Comparison of ENCODE assay signal across 8 cellular contexts in the genomic region with DNA sequence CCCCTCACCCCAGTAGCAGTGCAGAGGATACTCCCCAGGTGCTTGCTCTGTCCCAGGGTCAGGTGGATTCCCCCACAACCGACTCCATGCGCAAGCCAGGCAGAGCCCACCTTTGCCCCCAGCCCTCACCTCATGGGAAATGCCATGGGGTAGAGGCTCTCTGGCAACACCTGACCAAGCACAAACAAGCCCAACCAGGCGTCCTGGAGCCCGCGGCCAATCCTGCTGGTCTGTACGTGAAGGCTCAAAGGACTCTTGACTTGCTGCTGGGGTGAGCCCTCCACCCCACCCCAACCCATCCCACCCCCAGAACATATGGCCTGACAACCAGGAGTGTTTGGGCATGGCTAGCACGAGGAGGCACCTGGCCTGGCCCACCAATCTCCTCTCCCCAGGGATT. TPM values are rescaled to one million over a fixed set of nuclear protein-coding genes. Genes with fewer than 3 reads are reported as not detected.
DNase-seq lines count a peak whose midpoint lies in the region; TF ChIP-seq lines count a peak whose summit lies in the region.

No MANE protein-coding gene starts in this region.

- H3K4me3 ChIP-seq in OCI-LY7 (ENCODE audit: low read depth, low read length, poor library complexity, severe bottlenecking): peak overlapping the region; percentile 69
- H3K4me3 ChIP-seq in effector memory CD4-positive, alpha-beta T cell (ENCODE audit: insufficient read depth, low read depth, low read length, poor library complexity, severe bottlenecking): peak overlapping the region; percentile 72
- H3K4me3 ChIP-seq in trophoblast cell (ENCODE audit: low read depth, low read length): no peak overlapping the region

- TF ChIP-seq CTCF in Calu3 (IDR thresholded peaks at IDR 0.05; ENCODE audit: unreplicated experiment) (no peak), OCI-LY7 (conservative IDR thresholded peaks at IDR 0.05; ENCODE audit: low read length) (no peak)

- intact Hi-C loops in Calu3 (cut with micrococcal nuclease; ENCODE audit: unreplicated experiment): no loop called here
- intact Hi-C loops in OCI-LY7 (cut with micrococcal nuclease; ENCODE audit: unreplicated experiment): loop anchor here (1.0 kb wide), 1 partner anchor 27 kb away; no protein-coding TSS in a partner anchor

- WGBS in trophoblast cell (ENCODE audit: extremely low coverage, insufficient coverage, insufficient read length): no CpG with 5 or more reads among the region's 7 CpGs

- H3K9me3 ChIP-seq in OCI-LY7 (ENCODE audit: low read length) (no peaks in the 10 kb centered on the region), trophoblast cell (ENCODE audit: insufficient read depth, low read depth, low read length) (peaks cover 4% of the 10 kb centered on the region)
- H3K9me3 ChIP-seq in effector memory CD4-positive, alpha-beta T cell (ENCODE audit: control insufficient read depth, low read length): no peaks in the 10 kb centered on the region

- H3K9ac ChIP-seq in trophoblast cell (ENCODE audit: low read length): no peak overlapping the region

- no peak overlapping the region for H4K8ac ChIP-seq in trophoblast cell (ENCODE audit: low read depth, low read length)

- H3K4ac ChIP-seq in trophoblast cell (ENCODE audit: low read depth, low read length): no peak overlapping the region

- no peak overlapping the region for H3K14ac ChIP-seq in trophoblast cell (ENCODE audit: low read length)

- H3K79me1 ChIP-seq in trophoblast cell (ENCODE audit: low read length): peaks cover 15% of the 10 kb centered on the region

- CTCF ChIA-PET in Calu3 (lab: Charles Lee): interaction anchor here (0.6 to 2.0 kb wide), 5 partner anchors 21 to 117 kb away, joined by 3 to 19 read pairs (median 5); partner anchors contain the start of gene PEF1
- CTCF ChIA-PET in OCI-LY7 (lab: Charles Lee; ENCODE audit: unreplicated experiment): interaction anchor here (0.6 to 1.0 kb wide), 2 partner anchors 26 to 98 kb away, joined by 4 to 13 read pairs; no protein-coding TSS in a partner anchor

- peaks cover 24% of the 10 kb centered on the region for H3K36me3 Mint-ChIP-seq in Calu3 (ENCODE audit: insufficient read depth, unreplicated experiment)

- peaks cover 63% of the 10 kb centered on the region for H3K27me3 Mint-ChIP-seq in Calu3 (ENCODE audit: unreplicated experiment)

- BruUV-seq in Calu3 (replicated peaks; lab: Mats Ljungman, UMichigan) (no TSS peak), OCI-LY7 (replicated peaks; lab: Mats Ljungman, UMichigan) (no TSS peak)

- H3K4me1 ChIP-seq in OCI-LY7 (ENCODE audit: insufficient read depth, low read length, poor library complexity, severe bottlenecking): peaks cover 55% of the 10 kb centered on the region
- H3K4me1 ChIP-seq in effector memory CD4-positive, alpha-beta T cell (ENCODE audit: control insufficient read depth, insufficient read depth, low read length, poor library complexity, severe bottlenecking): peaks cover 39% of the 10 kb centered on the region
- H3K4me1 ChIP-seq in trophoblast cell (ENCODE audit: control insufficient read depth in 1 of 2, insufficient read depth in 2 of 2, low read length in 2 of 2): peaks cover 22 to 32% of the 10 kb centered on the region in 2 experiments

- POLR2A ChIA-PET in OCI-LY7 (lab: Charles Lee): interaction anchor here (0.5 kb wide), 1 partner anchor 27 kb away, joined by 3 read pairs; no protein-coding TSS in a partner anchor

- H2AFZ ChIP-seq in OCI-LY7 (ENCODE audit: low read length) (no peak overlapping the region), trophoblast cell (ENCODE audit: insufficient read depth, low read length, poor library complexity) (no peak overlapping the region)

- H4K91ac ChIP-seq in trophoblast cell (ENCODE audit: low read depth, low read length): no peak overlapping the region

- no peaks in the 10 kb centered on the region for H3K9me2 ChIP-seq in OCI-LY7 (ENCODE audit: insufficient read depth, low read length)

- H3K27ac ChIP-seq in OCI-LY7 (ENCODE audit: low read depth, low read length, poor library complexity, severe bottlenecking): no peak overlapping the region
- H3K27ac ChIP-seq in effector memory CD4-positive, alpha-beta T cell (ENCODE audit: insufficient read depth, low read length, poor library complexity, severe bottlenecking): no peak overlapping the region
- H3K27ac ChIP-seq in trophoblast cell (ENCODE audit: low read depth, low read length): no peak overlapping the region

- H3K4me2 ChIP-seq in OCI-LY7 (ENCODE audit: low read length) (peak overlapping the region; percentile 99), trophoblast cell (ENCODE audit: low read length) (peak overlapping the region; percentile 83)

- H3K27ac Mint-ChIP-seq in Calu3 (ENCODE audit: unreplicated experiment): no peak overlapping the region

- peak overlapping the region; percentile 30 for H3K18ac ChIP-seq in trophoblast cell (ENCODE audit: low read length)

- no peaks in the 10 kb centered on the region for H3K79me2 ChIP-seq in OCI-LY7 (ENCODE audit: insufficient read depth, low read depth, low read length)
- H3K79me2 ChIP-seq in trophoblast cell (ENCODE audit: control insufficient read depth, insufficient read depth, low read length, poor library complexity): peaks cover 2% of the 10 kb centered on the region

- no peak overlapping the region for H2BK12ac ChIP-seq in trophoblast cell (ENCODE audit: low read length)

- peaks cover 6% of the 10 kb centered on the region for H3K27me3 ChIP-seq in effector memory CD4-positive, alpha-beta T cell (replicated peaks; ENCODE audit: control insufficient read depth, insufficient read depth, low read length, poor library complexity, severe bottlenecking)
- peaks cover 16% of the 10 kb centered on the region for H3K27me3 ChIP-seq in trophoblast cell (ENCODE audit: insufficient read depth, low read length)

- H2BK120ac ChIP-seq in trophoblast cell (ENCODE audit: insufficient read depth, low read length, poor library complexity): no peak overlapping the region

- H3K9me3 Mint-ChIP-seq in Calu3 (ENCODE audit: low read depth, unreplicated experiment): no peaks in the 10 kb centered on the region

- H3K36me3 ChIP-seq in OCI-LY7 (ENCODE audit: insufficient read depth, low read length): no peaks in the 10 kb centered on the region
- no peaks in the 10 kb centered on the region for H3K36me3 ChIP-seq in effector memory CD4-positive, alpha-beta T cell (ENCODE audit: control insufficient read depth, insufficient read depth, low read length)
- no peaks in the 10 kb centered on the region for H3K36me3 ChIP-seq in trophoblast cell (ENCODE audit: control insufficient read depth in 1 of 2, insufficient read depth in 2 of 2, low read length in 2 of 2)

- no peaks in the 10 kb centered on the region for H4K20me1 ChIP-seq in OCI-LY7 (ENCODE audit: insufficient read depth, low read length)

- H3K23ac ChIP-seq in trophoblast cell (ENCODE audit: low read length): no peak overlapping the region

- H2AK5ac ChIP-seq in trophoblast cell (ENCODE audit: low read length): no peak overlapping the region

- no peak overlapping the region for H4K12ac ChIP-seq in trophoblast cell (ENCODE audit: low read depth, low read length)

- no peak overlapping the region for H2BK5ac ChIP-seq in trophoblast cell (ENCODE audit: low read depth, low read length, poor library complexity)

- peak overlapping the region; percentile 75 for H3K4me3 Mint-ChIP-seq in Calu3 (ENCODE audit: low read depth, unreplicated experiment)

- DNase-seq in Calu3 (no peak), OCI-LY7 (ENCODE audit: low spot score) (no peak), trophoblast cell (peak in 1 of 2 donors; percentile 30), GDM1 (lab: John Stamatoyannopoulos, UW) (no peak), dermis blood vessel endothelial cell (no peak), NCI-H1436 treated with DMSO at 0.1 percent for 48 hours (lab: John Stamatoyannopoulos, UW) (no peak)
- DNase-seq in effector memory CD4-positive, alpha-beta T cell: no peak
- no peak for DNase-seq in stimulated activated CD4-positive, alpha-beta T cell treated with anti-CD3 and anti-CD28 coated beads, Interleukin-4, amount 100 ng/mL, for 4 hours

- H3K4me1 Mint-ChIP-seq in Calu3 (ENCODE audit: low read depth, unreplicated experiment): peaks cover 16% of the 10 kb centered on the region

RNA-seq across cellular contexts. Expression of gene ADGRB2, which starts 1.8 kb away (rescaled TPM):
- total RNA-seq in Calu3 (2022): 1.9 and 2.9 TPM in 2 replicates
- total RNA-seq in OCI-LY7 (2014; rRNA removed; shearing (Covaris generic)): 4.0 and 4.1 TPM in 2 replicates
- total RNA-seq in OCI-LY7 (2022): 11.4 and 11.5 TPM in 2 replicates
- 9.6 and 10.2 TPM in 2 replicates for polyA plus RNA-seq in trophoblast cell (2013)
- 0.17 and 0.28 TPM in 2 replicates for total RNA-seq in dermis blood vessel endothelial cell

RNA-seq across cellular contexts. Expression of gene SPOCD1, which starts 53.5 kb away (rescaled TPM):
- total RNA-seq in Calu3 (2022) (6.3 and 8.4 TPM in 2 replicates), OCI-LY7 (2022) (1.0 and 1.1 TPM in 2 replicates), dermis blood vessel endothelial cell (2.0 and 11.4 TPM in 2 replicates)
- total RNA-seq in OCI-LY7 (2014; rRNA removed; shearing (Covaris generic)): 0.60 and 0.85 TPM in 2 replicates
- polyA plus RNA-seq in trophoblast cell (2013): 0.83 and 0.87 TPM in 2 replicates

RNA-seq across cellular contexts. Expression of gene COL16A1, which starts 58.5 kb away (rescaled TPM):
- total RNA-seq in Calu3 (2022): 3.8 and 9.2 TPM in 2 replicates
- not detected in 2 replicates for total RNA-seq in OCI-LY7 (2014; rRNA removed; shearing (Covaris generic))
- not detected in 2 replicates for total RNA-seq in OCI-LY7 (2022)
- polyA plus RNA-seq in trophoblast cell (2013): 43.1 and 44.2 TPM in 2 replicates
- total RNA-seq in dermis blood vessel endothelial cell: 0.51 and 0.65 TPM in 2 replicates
